8 cellular contexts compared by ENCODE assay signal in the genomic region with DNA sequence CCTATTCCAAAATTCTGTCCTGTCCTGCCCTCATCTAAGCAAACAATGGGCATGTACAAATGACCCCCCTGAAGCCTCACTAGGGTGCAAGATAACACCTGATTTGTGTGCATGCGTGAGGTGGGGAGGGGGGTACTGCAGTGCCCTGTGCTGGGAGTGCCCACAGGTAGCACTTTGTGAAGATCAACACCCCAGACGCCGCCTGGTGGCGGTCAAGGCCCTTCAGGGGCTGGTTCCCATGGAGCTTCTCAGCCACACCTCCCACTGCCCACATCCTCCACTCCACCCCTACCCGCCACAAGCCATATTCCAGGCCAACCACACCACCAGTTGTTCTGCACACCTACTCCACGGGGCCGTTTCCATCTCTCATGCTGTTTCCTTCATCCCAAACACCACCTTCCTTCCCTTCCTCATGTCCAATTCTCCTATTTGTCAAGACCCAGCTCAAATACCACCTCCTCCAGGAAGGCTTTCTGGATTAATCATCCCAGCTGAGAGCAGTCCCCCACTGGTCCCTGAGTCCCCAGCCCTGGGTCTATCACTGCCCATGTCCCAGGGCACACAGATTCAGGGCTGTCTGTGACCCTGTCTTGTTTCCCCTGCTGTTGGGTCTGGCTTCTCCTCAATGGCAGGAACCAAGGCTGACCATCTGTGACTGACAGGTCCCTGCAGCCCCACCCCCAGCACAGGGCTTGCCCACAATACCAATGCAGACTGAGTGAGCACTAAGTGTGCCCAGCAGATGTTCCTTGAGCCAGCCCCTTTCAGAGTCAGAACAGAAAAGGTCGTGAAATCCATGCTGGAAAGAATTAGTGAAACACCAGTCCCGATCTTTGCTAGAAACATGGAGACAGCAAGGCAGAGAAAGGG.
DNase-seq lines count a peak whose midpoint lies in the region; ATAC-seq and TF ChIP-seq lines count a peak whose summit lies in the region.

No MANE protein-coding gene starts in this region.

- no peaks in the 10 kb centered on the region for H3F3A ChIP-seq in smooth muscle cell (ENCODE audit: low read depth)

- H3K9me3 ChIP-seq in smooth muscle cell (replicated peaks; ENCODE audit: low read depth) = no peaks in the 10 kb centered on the region

- peaks cover 26% of the 10 kb centered on the region for H3K27me3 ChIP-seq in smooth muscle cell (ENCODE audit: low read depth)

- 62% methylated on average over 8 of the region's 9 CpGs for WGBS in smooth muscle cell (ENCODE audit: low lambda C conversion rate)

- H3K27ac ChIP-seq in smooth muscle cell (ENCODE audit: low read depth) = no peak overlapping the region

- H3K4me1 ChIP-seq in smooth muscle cell (ENCODE audit: low read depth) = no peaks in the 10 kb centered on the region

- no peaks in the 10 kb centered on the region for H3K79me2 ChIP-seq in smooth muscle cell (ENCODE audit: low read depth)

- H3K4me2 ChIP-seq in smooth muscle cell = no peak overlapping the region

- ATAC-seq in GM18498 (IDR thresholded peaks at IDR 0.05; ENCODE audit: unreplicated experiment) = peak; percentile 78
- no peak for ATAC-seq in HG02840 (IDR thresholded peaks at IDR 0.05; ENCODE audit: low FRiP score, unreplicated experiment)
- no peak for ATAC-seq in GM18870 (IDR thresholded peaks at IDR 0.05; ENCODE audit: unreplicated experiment)

- H3K4me3 ChIP-seq in astrocyte of the cerebellum (ENCODE audit: low read depth, low read length) (no peak overlapping the region), smooth muscle cell (no peak overlapping the region)

- H2AFZ ChIP-seq in smooth muscle cell (ENCODE audit: low read depth) = no peak overlapping the region

- H3K36me3 ChIP-seq in smooth muscle cell (ENCODE audit: low read depth) = no peaks in the 10 kb centered on the region

- in situ Hi-C loops in astrocyte of the cerebellum (cut with HindIII; ENCODE audit: low sequenced_read_pairs) = no loop called here

- H3K9ac ChIP-seq in smooth muscle cell (ENCODE audit: low read depth) = no peak overlapping the region

- DNase-seq in A172 (ENCODE audit: low spot score) (peak; percentile 52), NAMALWA (ENCODE audit: low spot score) (peak; percentile 53), astrocyte of the cerebellum (ENCODE audit: low read depth) (no peak), smooth muscle cell (lab: John Stamatoyannopoulos, UW; ENCODE audit: unreplicated experiment) (no peak), SHP77 treated with DMSO at 0.1 percent for 48 hours (lab: John Stamatoyannopoulos, UW) (no peak)

- H4K20me1 ChIP-seq in smooth muscle cell (ENCODE audit: low read depth) = no peaks in the 10 kb centered on the region

- TF ChIP-seq CTCF in astrocyte of the cerebellum (IDR thresholded peaks at IDR 0.05; ENCODE audit: low read depth, low read length, missing control alignments) (peak; percentile 11), smooth muscle cell (IDR thresholded peaks at IDR 0.05; ENCODE audit: borderline replicate concordance, insufficient read depth, poor library complexity, severe bottlenecking) (peak; percentile 33)

Comparison
In these comparisons a context has a peak if more than half of its experiments do, and no peak if none do; other contexts are left out.
1. DNase-seq: peak in A172 (single experiment) and NAMALWA (single experiment); none in astrocyte of the cerebellum (single experiment), smooth muscle cell (single experiment) and SHP77 treated with DMSO at 0.1 percent for 48 hours (single experiment).